8 cellular contexts compared by ENCODE assay signal in the genomic region with DNA sequence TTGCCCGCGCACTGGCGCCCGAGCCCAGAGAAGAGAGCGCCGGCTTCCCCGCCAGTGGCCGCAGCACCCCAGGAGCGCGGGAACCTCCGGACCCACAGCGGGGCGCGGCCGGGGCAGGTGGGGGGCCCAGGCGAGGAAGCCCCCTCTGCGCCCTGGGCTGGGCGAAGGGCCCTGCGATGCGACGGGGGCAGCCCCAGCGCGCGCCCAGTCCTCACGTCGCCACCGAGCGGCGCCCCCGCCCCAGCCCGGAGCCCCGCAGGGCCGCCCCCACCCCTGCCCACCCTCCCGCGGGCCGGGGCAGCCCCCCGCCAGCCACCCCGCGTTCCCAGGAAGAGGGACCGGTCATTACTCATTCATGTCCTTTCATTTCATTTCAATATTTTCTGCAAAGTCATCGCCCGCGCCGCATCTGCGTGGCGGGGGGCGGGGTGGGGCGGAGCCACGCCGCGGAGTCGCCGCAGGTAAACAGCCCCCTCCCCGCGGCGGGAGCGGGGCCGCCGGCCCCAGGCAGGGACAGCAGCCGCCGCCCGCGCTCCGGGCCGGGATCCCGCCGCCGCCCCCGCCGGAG. TPM values are rescaled to one million over a fixed set of nuclear protein-coding genes. Genes with fewer than 3 reads are reported as not detected.
DNase-seq lines count a peak whose midpoint lies in the region; ATAC-seq and TF ChIP-seq lines count a peak whose summit lies in the region.

No MANE protein-coding gene starts in this region.

- peaks cover 39% of the 10 kb centered on the region for H3K27me3 Mint-ChIP-seq in activated naive CD8-positive, alpha-beta T cell treated with anti-CD3 and anti-CD28 coated beads, Interleukin-2, amount 50 U/mL, for 24 hours

- H3K4me3 Mint-ChIP-seq in activated naive CD8-positive, alpha-beta T cell treated with anti-CD3 and anti-CD28 coated beads, Interleukin-2, amount 50 U/mL, for 24 hours, result peak overlapping the region; percentile 61

- no peaks in the 10 kb centered on the region for H3K9me3 Mint-ChIP-seq in activated naive CD8-positive, alpha-beta T cell treated with anti-CD3 and anti-CD28 coated beads, Interleukin-2, amount 50 U/mL, for 24 hours

- no peaks in the 10 kb centered on the region for H3K9me3 ChIP-seq in NT2/D1 (ENCODE audit: insufficient read depth, low read length)
- no peaks in the 10 kb centered on the region for H3K9me3 ChIP-seq in lung (ENCODE audit: control insufficient read depth in 2 of 2, insufficient read depth in 1 of 2, low read length in 1 of 2)
- no peaks in the 10 kb centered on the region for H3K9me3 ChIP-seq in tibial artery

- DNase-seq in NT2/D1 (ENCODE audit: low read depth, low spot score) (no peak), lung (ENCODE audit: low spot score) (no peak), tibial artery (no peak), midbrain (lab: John Stamatoyannopoulos, UW) (no peak)
- DNase-seq in activated naive CD8-positive, alpha-beta T cell treated with anti-CD3 and anti-CD28 coated beads, Interleukin-2, amount 50 U/mL, for 24 hours, result peak; percentile 64

- H3K4me1 Mint-ChIP-seq in activated naive CD8-positive, alpha-beta T cell treated with anti-CD3 and anti-CD28 coated beads, Interleukin-2, amount 50 U/mL, for 24 hours, result peaks cover 5% of the 10 kb centered on the region

- WGBS in lung, 2 donors, result 1% methylated on average over 25 to 69 of the region's 70 CpGs

- H3K27me3 ChIP-seq in NT2/D1 (ENCODE audit: insufficient read depth, insufficient read length), result peaks cover 27% of the 10 kb centered on the region
- H3K27me3 ChIP-seq in lung (ENCODE audit: control insufficient read depth, insufficient read depth), result no peaks in the 10 kb centered on the region
- H3K27me3 ChIP-seq in tibial artery, result peaks cover 0 to 66% of the 10 kb centered on the region in 2 donors

- H3K27ac ChIP-seq in lung (ENCODE audit: low read depth in 1 of 2, low read length in 1 of 2) (no peak overlapping the region), tibial artery (no peak overlapping the region)

- TF ChIP-seq CTCF in GM12874 (IDR thresholded peaks at IDR 0.05; ENCODE audit: insufficient read depth, low read depth, low read length), result 0 out of 2 replicates have a peak, but pooled peaks have one; percentile 1
- TF ChIP-seq CTCF in lung (IDR thresholded peaks at IDR 0.05; ENCODE audit: control extremely low read depth, extremely low read depth), result no peak
- no peak for TF ChIP-seq CTCF in tibial artery (IDR thresholded peaks at IDR 0.05)

- H3K9ac ChIP-seq in NT2/D1 (ENCODE audit: insufficient read length, low read depth), result peak overlapping the region; percentile 42

- peaks cover 4% of the 10 kb centered on the region for H3K4me1 ChIP-seq in NT2/D1 (ENCODE audit: insufficient read depth, insufficient read length)
- H3K4me1 ChIP-seq in lung (ENCODE audit: control insufficient read depth in 2 of 2, insufficient read depth in 2 of 2, low read length in 2 of 2), result peaks cover 0 to 2% of the 10 kb centered on the region in 2 donors
- peaks cover 0 to 17% (median 13%) of the 10 kb centered on the region in 4 donors for H3K4me1 ChIP-seq in tibial artery

- no peaks in the 10 kb centered on the region for H3K36me3 Mint-ChIP-seq in activated naive CD8-positive, alpha-beta T cell treated with anti-CD3 and anti-CD28 coated beads, Interleukin-2, amount 50 U/mL, for 24 hours (ENCODE audit: low read depth)

- H3K4me3 ChIP-seq in NT2/D1 (ENCODE audit: insufficient read length, low read depth), result peak overlapping the region; percentile 36
- peak overlapping the region; percentile 16 for H3K4me3 ChIP-seq in lung
- H3K4me3 ChIP-seq in tibial artery, result peak overlapping the region; percentile 46 to 49

- H3K27ac Mint-ChIP-seq in activated naive CD8-positive, alpha-beta T cell treated with anti-CD3 and anti-CD28 coated beads, Interleukin-2, amount 50 U/mL, for 24 hours, result peak overlapping the region; percentile 52

- intact Hi-C loops in tibial artery (cut with DNase I; ENCODE audit: low total_unique reads), result no loop called here

- H3K36me3 ChIP-seq in NT2/D1 (ENCODE audit: insufficient read depth, insufficient read length, low read length), result no peaks in the 10 kb centered on the region
- no peaks in the 10 kb centered on the region for H3K36me3 ChIP-seq in lung (ENCODE audit: control insufficient read depth in 2 of 2, insufficient read depth in 2 of 2, low read length in 2 of 2)
- H3K36me3 ChIP-seq in tibial artery, result no peaks in the 10 kb centered on the region

- peak; percentile 50 for ATAC-seq in activated naive CD8-positive, alpha-beta T cell treated with anti-CD3 and anti-CD28 coated beads, Interleukin-2, amount 50 U/mL, for 24 hours
- ATAC-seq in lung (ENCODE audit: insufficient read depth, low FRiP score) (no peak), HG02938 (IDR thresholded peaks at IDR 0.05; ENCODE audit: unreplicated experiment) (no peak), HG03520 (IDR thresholded peaks at IDR 0.05; ENCODE audit: unreplicated experiment) (no peak)

RNA-seq across cellular contexts. Expression of gene PANX2, which starts 0.7 kb away (rescaled TPM):
- 1 to 10 TPM in 1 of 2 donors, under 1 TPM in 1; 1.00 to 3.9 TPM for total RNA-seq in lung
- polyA plus RNA-seq in lung, result 1 to 10 TPM; 2.3 to 3.0 TPM

RNA-seq across cellular contexts. Expression of gene TRABD, which starts 15.9 kb away (rescaled TPM):
- total RNA-seq in lung, result 10 to 100 TPM; 16.2 to 70.3 TPM
- polyA plus RNA-seq in lung, result 10 to 100 TPM; 54.1 to 72.7 TPM

RNA-seq across cellular contexts. Expression of gene SELENOO, which starts 31.0 kb away (rescaled TPM):
- total RNA-seq in lung, result 10 to 100 TPM; 15.6 to 30.3 TPM
- 10 to 100 TPM; 21.3 to 26.9 TPM for polyA plus RNA-seq in lung
